In genomic region chr4:1775731-1776500, GRCh38 we compare ENCODE assay signal across 12 cellular contexts. TPM values are rescaled to one million over a fixed set of nuclear protein-coding genes. Genes with fewer than 3 reads are reported as not detected.
A peak's percentile ranks its signal among the peaks of the same experiment; 100 is the strongest.
DNase-seq lines count a peak whose midpoint lies in the region; ATAC-seq, FAIRE-seq and TF ChIP-seq lines count a peak whose summit lies in the region.
"Had no signal": no experiment of that assay in that cellular context is flagged by ENCODE, and none has a peak within 500 bp of the region (broad histone marks: within the 10 kb centered on the region; RNA-seq: fewer than 3 reads in every experiment).

No MANE protein-coding gene starts in this region.

- CTCF ChIA-PET in OCI-LY7 (lab: Charles Lee; ENCODE audit: unreplicated experiment) (no interaction called here), H1 (lab: Charles Lee; ENCODE audit: partially characterized antibody) (interaction anchor here (0.9 to 71.2 kb wide), 4 partner anchors 11 to 198 kb away, joined by 3 to 2507 read pairs (median 1255); partner anchors contain the start of gene FGFR3)
- CTCF ChIA-PET in CD8-positive, alpha-beta memory T cell (lab: Charles Lee) = no interaction called here

- H3K23me2 ChIP-seq in H1 (ENCODE audit: low read depth, low read length) = no peaks in the 10 kb centered on the region

- no peak overlapping the region for H3K27ac ChIP-seq in OCI-LY7 (ENCODE audit: low read depth, low read length, poor library complexity, severe bottlenecking)
- H3K27ac ChIP-seq in H1 (ENCODE audit: low read depth, low read length) = no peak overlapping the region
- no peak overlapping the region for H3K27ac ChIP-seq in CD8-positive, alpha-beta memory T cell (ENCODE audit: low read depth, low read length)

- TF ChIP-seq EP300 in H1 (IDR thresholded peaks at IDR 0.05; ENCODE audit: borderline replicate concordance in 1 of 2, low read depth in 2 of 2, low read length in 2 of 2) = no peak

- H3K9me2 ChIP-seq in OCI-LY7 (ENCODE audit: insufficient read depth, low read length) = no peaks in the 10 kb centered on the region

- H3K27ac Mint-ChIP-seq in CD8-positive, alpha-beta memory T cell = no peak overlapping the region
- H3K27ac Mint-ChIP-seq: activated naive CD8-positive, alpha-beta T cell treated with anti-CD3 and anti-CD28 coated beads, Interleukin-2, amount 10 ng/mL, durations not matched to agents 7 days and 5 days had no signal

- no peak for TF ChIP-seq POLR2A in H1 (IDR thresholded peaks at IDR 0.05; ENCODE audit: control extremely low read depth in 1 of 2, low read depth in 2 of 2, low read length in 2 of 2)

- H4K91ac ChIP-seq in H1 (replicated peaks; ENCODE audit: insufficient read length, low read length) = peak overlapping the region; percentile 81

- H3K23ac ChIP-seq in H1 (ENCODE audit: insufficient read length) = no peak overlapping the region

- peak overlapping the region; percentile 75; the same call in 1 of the 2 replicates for H2BK20ac ChIP-seq in H1 (ENCODE audit: low read length)

- no peak overlapping the region for H3K14ac ChIP-seq in H1 (ENCODE audit: insufficient read length)

- H3K18ac ChIP-seq in H1 (ENCODE audit: extremely low read depth, low read length) = peak overlapping the region; percentile 71

- H3K36me3 Mint-ChIP-seq in CD8-positive, alpha-beta memory T cell = no peaks in the 10 kb centered on the region
- no peaks in the 10 kb centered on the region for H3K36me3 Mint-ChIP-seq in activated T-cell treated with anti-CD3 and anti-CD28 coated beads, Interleukin-2, amount 50 U/mL, for 4 hours (ENCODE audit: insufficient read depth)
- H3K36me3 Mint-ChIP-seq: activated naive CD8-positive, alpha-beta T cell treated with anti-CD3 and anti-CD28 coated beads, Interleukin-2, amount 10 ng/mL, durations not matched to agents 7 days and 5 days had no signal

- TF ChIP-seq RAD21 in H1 (IDR thresholded peaks at IDR 0.05 in 1 of 2, conservative IDR thresholded peaks at IDR 0.05 in 1 of 2; ENCODE audit: low read depth in 2 of 2, low read length in 2 of 2) = no peak

- no TSS peak for BruUV-seq in OCI-LY7 (replicated peaks; lab: Mats Ljungman, UMichigan)

- no peak overlapping the region for H3K4me3 Mint-ChIP-seq in CD8-positive, alpha-beta memory T cell
- no peak overlapping the region for H3K4me3 Mint-ChIP-seq in activated T-cell treated with anti-CD3 and anti-CD28 coated beads, Interleukin-2, amount 50 U/mL, for 4 hours
- H3K4me3 Mint-ChIP-seq: activated naive CD8-positive, alpha-beta T cell treated with anti-CD3 and anti-CD28 coated beads, Interleukin-2, amount 10 ng/mL, durations not matched to agents 7 days and 5 days had no signal

- ATAC-seq in HG02981 (IDR thresholded peaks at IDR 0.05; ENCODE audit: unreplicated experiment) = no peak
- ATAC-seq in activated T-cell treated with anti-CD3 and anti-CD28 coated beads, Interleukin-2, amount 50 U/mL, for 4 hours = no peak

- H4K8ac ChIP-seq in H1 (ENCODE audit: extremely low read depth, insufficient read depth, low read length) = no peak overlapping the region

- peaks cover 4% of the 10 kb centered on the region in 2 donors for H3K27me3 Mint-ChIP-seq in CD8-positive, alpha-beta memory T cell
- peaks cover 2% of the 10 kb centered on the region for H3K27me3 Mint-ChIP-seq in activated T-cell treated with anti-CD3 and anti-CD28 coated beads, Interleukin-2, amount 50 U/mL, for 4 hours (ENCODE audit: low read depth)
- H3K27me3 Mint-ChIP-seq: activated naive CD8-positive, alpha-beta T cell treated with anti-CD3 and anti-CD28 coated beads, Interleukin-2, amount 10 ng/mL, durations not matched to agents 7 days and 5 days had no signal

- no peak overlapping the region for H3K9ac ChIP-seq in H1 (replicated peaks in 1 of 4; ENCODE audit: extremely low read depth in 1 of 4, low read depth in 3 of 4, low read length in 3 of 4)

- H3K56ac ChIP-seq in H1 (replicated peaks; ENCODE audit: insufficient read length, low read depth, low read length) = no peak overlapping the region

- peak overlapping the region; percentile 95 for H2BK120ac ChIP-seq in H1 (replicated peaks; ENCODE audit: low read depth, low read length)

- peak overlapping the region; percentile 99; the same call in 1 of the 2 replicates for H2BK12ac ChIP-seq in H1 (ENCODE audit: low read depth, low read length)

- no peaks in the 10 kb centered on the region for H3K79me2 ChIP-seq in OCI-LY7 (ENCODE audit: insufficient read depth, low read depth, low read length)
- no peaks in the 10 kb centered on the region for H3K79me2 ChIP-seq in H1 (ENCODE audit: control insufficient read depth in 1 of 2, insufficient read depth in 2 of 2, low read length in 2 of 2)

- H3K9me3 ChIP-seq in OCI-LY7 (ENCODE audit: low read length) (no peaks in the 10 kb centered on the region), H1 (ENCODE audit: insufficient read depth in 2 of 2, low read depth in 1 of 2, low read length in 1 of 2) (no peaks in the 10 kb centered on the region)
- no peaks in the 10 kb centered on the region for H3K9me3 ChIP-seq in CD8-positive, alpha-beta memory T cell (ENCODE audit: low read length)

- H3K27me3 ChIP-seq in H1 (replicated peaks in 1 of 4; ENCODE audit: control insufficient read depth in 3 of 4, extremely low read depth in 1 of 4, insufficient read depth in 3 of 4, low read length in 3 of 4) = no peaks in the 10 kb centered on the region
- no peaks in the 10 kb centered on the region for H3K27me3 ChIP-seq in CD8-positive, alpha-beta memory T cell (ENCODE audit: insufficient read depth, low read length, poor library complexity, severe bottlenecking)

- no peak overlapping the region for H4K5ac ChIP-seq in H1 (ENCODE audit: insufficient read length, low read depth, low read length)

- peaks cover 0 to 3% (median 0%) of the 10 kb centered on the region in 3 donors for H3K4me1 Mint-ChIP-seq in CD8-positive, alpha-beta memory T cell
- peaks cover 2% of the 10 kb centered on the region for H3K4me1 Mint-ChIP-seq in activated T-cell treated with anti-CD3 and anti-CD28 coated beads, Interleukin-2, amount 50 U/mL, for 4 hours (ENCODE audit: low read depth)
- H3K4me1 Mint-ChIP-seq: activated naive CD8-positive, alpha-beta T cell treated with anti-CD3 and anti-CD28 coated beads, Interleukin-2, amount 10 ng/mL, durations not matched to agents 7 days and 5 days had no signal

- no peaks in the 10 kb centered on the region for H3K36me3 ChIP-seq in OCI-LY7 (ENCODE audit: insufficient read depth, low read length)
- H3K36me3 ChIP-seq in H1 (ENCODE audit: control insufficient read depth in 2 of 4, insufficient read depth in 4 of 4, low read length in 3 of 4) = no peaks in the 10 kb centered on the region
- H3K36me3 ChIP-seq in CD8-positive, alpha-beta memory T cell (ENCODE audit: insufficient read depth, low read length) = no peaks in the 10 kb centered on the region

- H3K4me1 ChIP-seq in OCI-LY7 (ENCODE audit: insufficient read depth, low read length, poor library complexity, severe bottlenecking) = no peaks in the 10 kb centered on the region
- H3K4me1 ChIP-seq in H1 (replicated peaks in 1 of 4; ENCODE audit: control insufficient read depth in 3 of 4, insufficient read depth in 4 of 4, low read length in 3 of 4) = peaks cover 0 to 36% (median 24%) of the 10 kb centered on the region in 4 experiments; a peak in 6 of 7 replicates
- H3K4me1 ChIP-seq in CD8-positive, alpha-beta memory T cell (ENCODE audit: insufficient read depth, low read length) = no peaks in the 10 kb centered on the region

- peak overlapping the region; percentile 83 for H3K4ac ChIP-seq in H1 (replicated peaks; ENCODE audit: insufficient read length, low read depth, low read length)

- H3K4me2 ChIP-seq in OCI-LY7 (ENCODE audit: low read length) = no peak overlapping the region
- no peak overlapping the region for H3K4me2 ChIP-seq in H1 (ENCODE audit: insufficient read depth in 1 of 2, low read depth in 2 of 2, low read length in 2 of 2)

- H3K4me3 ChIP-seq in OCI-LY7 (ENCODE audit: low read depth, low read length, poor library complexity, severe bottlenecking) = no peak overlapping the region
- no peak overlapping the region for H3K4me3 ChIP-seq in H1 (ENCODE audit: extremely low read depth in 1 of 4, insufficient read depth in 2 of 4, low read depth in 3 of 4, low read length in 4 of 4)
- no peak overlapping the region for H3K4me3 ChIP-seq in CD8-positive, alpha-beta memory T cell (ENCODE audit: low read length)

- intact Hi-C loops in OCI-LY7 (cut with micrococcal nuclease; ENCODE audit: unreplicated experiment) = no loop called here

- no peak for TF ChIP-seq CTCF in OCI-LY7 (conservative IDR thresholded peaks at IDR 0.05; ENCODE audit: low read length)
- TF ChIP-seq CTCF in H1 (IDR thresholded peaks at IDR 0.05; ENCODE audit: control extremely low read depth in 1 of 3, insufficient read depth in 1 of 3, low read depth in 1 of 3, low read length in 3 of 3) = no peak

- POLR2A ChIA-PET in OCI-LY7 (lab: Charles Lee) (no interaction called here), H1 (lab: Charles Lee; ENCODE audit: partially characterized antibody) (interaction anchor here (1.3 to 17.2 kb wide), 5 partner anchors 7 to 25 kb away, joined by 3 to 170 read pairs (median 11); partner anchors contain the start of gene FGFR3)
- POLR2A ChIA-PET in CD8-positive, alpha-beta memory T cell (lab: Charles Lee) = no interaction called here

- peak overlapping the region; percentile 95; the same call in 1 of the 2 replicates for H2BK15ac ChIP-seq in H1 (ENCODE audit: low read length)

- no peaks in the 10 kb centered on the region; the same call in 1 of the 2 replicates for H3K79me1 ChIP-seq in H1 (ENCODE audit: low read depth, low read length)

- FAIRE-seq in H1 (lab: Jason Lieb, UNC) = no peak

- H3K9me3 Mint-ChIP-seq in CD8-positive, alpha-beta memory T cell = no peaks in the 10 kb centered on the region
- no peaks in the 10 kb centered on the region for H3K9me3 Mint-ChIP-seq in activated T-cell treated with anti-CD3 and anti-CD28 coated beads, Interleukin-2, amount 50 U/mL, for 4 hours
- H3K9me3 Mint-ChIP-seq: activated naive CD8-positive, alpha-beta T cell treated with anti-CD3 and anti-CD28 coated beads, Interleukin-2, amount 10 ng/mL, durations not matched to agents 7 days and 5 days had no signal

- H2AK5ac ChIP-seq in H1 (ENCODE audit: low read depth, low read length) = peak overlapping the region; percentile 93; the same call in 1 of the 2 replicates

- H2BK5ac ChIP-seq in H1 (ENCODE audit: low read depth, low read length) = peak overlapping the region; percentile 82; the same call in 1 of the 2 replicates

- DNase-seq in ELF-1 (ENCODE audit: low read depth, low spot score) (peak; percentile 87), OCI-LY7 (ENCODE audit: low spot score) (peak; percentile 30), H1 (ENCODE audit: low read depth in 1 of 2, low spot score in 2 of 2) (no peak), nucleus accumbens (lab: John Stamatoyannopoulos, UW) (peak in 50 of 56 donors; percentile 13 to 86 (median 58)), NCI-H2196 treated with DMSO at 0.1 percent for 48 hours (lab: John Stamatoyannopoulos, UW; ENCODE audit: unreplicated experiment) (no peak)
- DNase-seq in CD8-positive, alpha-beta memory T cell = no peak
- DNase-seq in activated T-cell treated with anti-CD3 and anti-CD28 coated beads, Interleukin-2, amount 50 U/mL, for 4 hours = no peak
- DNase-seq: activated CD4-positive, alpha-beta T cell treated with anti-CD3 and anti-CD28 coated beads, Interleukin-2, amount 50 U/mL, for 4 hours; activated naive CD8-positive, alpha-beta T cell treated with anti-CD3 and anti-CD28 coated beads, Interleukin-2, amount 10 ng/mL, durations not matched to agents 7 days and 5 days; COR-L47; NCI-H1694 treated with DMSO at 0.1 percent for 48 hours had no signal

- H4K20me1 ChIP-seq in OCI-LY7 (ENCODE audit: insufficient read depth, low read length) (no peaks in the 10 kb centered on the region), H1 (replicated peaks in 1 of 2; ENCODE audit: control insufficient read depth in 1 of 2, insufficient read depth in 2 of 2, low read length in 2 of 2) (peaks cover 0 to 2% of the 10 kb centered on the region in 2 experiments)

- WGBS in H1 (ENCODE audit: extremely low coverage in 1 of 2, insufficient coverage in 1 of 2, insufficient read length in 1 of 2, insufficient replicate concordance in 2 of 2, low coverage in 1 of 2, low lambda C conversion rate in 2 of 2, missing lambda C conversion rate in 1 of 2), 2 experiments = 89% methylated on average over 23 of the region's 23 CpGs; no CpG with 5 or more reads in 1 of the 2 experiments

- H2AFZ ChIP-seq in OCI-LY7 (ENCODE audit: low read length) = no peak overlapping the region
- H2AFZ ChIP-seq in H1 (ENCODE audit: low read length) = no peak overlapping the region

RNA-seq across cellular contexts. Expression of gene FGFR3, which starts 17.2 kb away (rescaled TPM):
- not detected in 2 replicates for total RNA-seq in OCI-LY7 (2014; rRNA removed; shearing (Covaris generic))
- not detected in 2 replicates for total RNA-seq in OCI-LY7 (2022)
- 19.5 TPM in 2 replicates for total RNA-seq in H1 (2021; fragmentation: NEBNext Ultra II Directional; extraction: Animal tissue kit (Norgen Biotek cat#: 25700))
- 9.0 and 18.6 TPM in 2 replicates for polyA plus RNA-seq in H1 (2011; rRNA removed)
- 23.3 TPM for polyA plus RNA-seq in H1 (2011; cell fraction: cytosol; rRNA removed)
- polyA plus RNA-seq in H1 (2011; cell fraction: nucleus; rRNA removed) = 124 TPM
- polyA plus RNA-seq in H1 (2012, experiment 1 of 2) = 17.5 to 23.1 TPM (median 20.3 TPM) in 4 replicates
- polyA plus RNA-seq in H1 (2012, experiment 2 of 2) = 15.8 TPM
- 8.6 TPM for polyA plus RNA-seq in H1 (2013, experiment 1 of 2)
- 8.2 TPM for polyA plus RNA-seq in H1 (2013, experiment 2 of 2)
- polyA minus RNA-seq in H1 (2011; rRNA and poly(A)+ RNA removed) = 4.2 and 7.4 TPM in 2 replicates
- 22.6 TPM for polyA minus RNA-seq in H1 (2011; cell fraction: cytosol; rRNA and poly(A)+ RNA removed)
- polyA minus RNA-seq in H1 (2011; cell fraction: nucleus; rRNA and poly(A)+ RNA removed) = 34.9 TPM
- under 1 TPM in 1 of 2 experiments, not detected in 1; 0.07 TPM for total RNA-seq in CD8-positive, alpha-beta memory T cell
- polyA plus RNA-seq in CD8-positive, alpha-beta memory T cell = not detected
- under 1 TPM; 0.08 to 0.30 (median 0.29) TPM for total RNA-seq in activated T-cell treated with anti-CD3 and anti-CD28 coated beads, Interleukin-2, amount 50 U/mL, for 4 hours

RNA-seq across cellular contexts. Expression of gene TACC3, which starts 54.6 kb away (rescaled TPM):
- 100 and 130 TPM in 2 replicates for total RNA-seq in OCI-LY7 (2014; rRNA removed; shearing (Covaris generic))
- total RNA-seq in OCI-LY7 (2022) = 257 and 272 TPM in 2 replicates
- total RNA-seq in H1 (2021; fragmentation: NEBNext Ultra II Directional; extraction: Animal tissue kit (Norgen Biotek cat#: 25700)) = 147 and 148 TPM in 2 replicates
- polyA plus RNA-seq in H1 (2011; rRNA removed) = 73.8 and 113 TPM in 2 replicates
- polyA plus RNA-seq in H1 (2011; cell fraction: cytosol; rRNA removed) = 93.2 TPM
- 159 TPM for polyA plus RNA-seq in H1 (2011; cell fraction: nucleus; rRNA removed)
- polyA plus RNA-seq in H1 (2012, experiment 1 of 2) = 127 to 150 TPM (median 147 TPM) in 4 replicates
- 102 TPM for polyA plus RNA-seq in H1 (2012, experiment 2 of 2)
- polyA plus RNA-seq in H1 (2013, experiment 1 of 2) = 103 TPM
- 92.2 TPM for polyA plus RNA-seq in H1 (2013, experiment 2 of 2)
- 22.0 and 36.9 TPM in 2 replicates for polyA minus RNA-seq in H1 (2011; rRNA and poly(A)+ RNA removed)
- polyA minus RNA-seq in H1 (2011; cell fraction: cytosol; rRNA and poly(A)+ RNA removed) = 57.8 TPM
- polyA minus RNA-seq in H1 (2011; cell fraction: nucleus; rRNA and poly(A)+ RNA removed) = 46.0 TPM
- 100 to 1,000 TPM; 124 to 129 TPM for total RNA-seq in CD8-positive, alpha-beta memory T cell
- 45.5 TPM for polyA plus RNA-seq in CD8-positive, alpha-beta memory T cell
- total RNA-seq in activated T-cell treated with anti-CD3 and anti-CD28 coated beads, Interleukin-2, amount 50 U/mL, for 4 hours = 10 to 100 TPM; 53.1 to 75.0 (median 69.3) TPM

RNA-seq across cellular contexts. Expression of gene TMEM129, which starts 54.8 kb away (rescaled TPM):
- total RNA-seq in OCI-LY7 (2014; rRNA removed; shearing (Covaris generic)) = 35.1 and 44.0 TPM in 2 replicates
- 34.2 and 39.2 TPM in 2 replicates for total RNA-seq in OCI-LY7 (2022)
- total RNA-seq in H1 (2021; fragmentation: NEBNext Ultra II Directional; extraction: Animal tissue kit (Norgen Biotek cat#: 25700)) = 28.5 and 31.5 TPM in 2 replicates
- polyA plus RNA-seq in H1 (2011; rRNA removed) = 58.7 and 89.1 TPM in 2 replicates
- polyA plus RNA-seq in H1 (2011; cell fraction: cytosol; rRNA removed) = 56.3 TPM
- polyA plus RNA-seq in H1 (2011; cell fraction: nucleus; rRNA removed) = 148 TPM
- polyA plus RNA-seq in H1 (2012, experiment 1 of 2) = 20.4 to 36.0 TPM (median 32.1 TPM) in 4 replicates
- polyA plus RNA-seq in H1 (2012, experiment 2 of 2) = 25.8 TPM
- polyA plus RNA-seq in H1 (2013, experiment 1 of 2) = 24.7 TPM
- polyA plus RNA-seq in H1 (2013, experiment 2 of 2) = 26.9 TPM
- 16.4 and 19.6 TPM in 2 replicates for polyA minus RNA-seq in H1 (2011; rRNA and poly(A)+ RNA removed)
- 25.7 TPM for polyA minus RNA-seq in H1 (2011; cell fraction: cytosol; rRNA and poly(A)+ RNA removed)
- polyA minus RNA-seq in H1 (2011; cell fraction: nucleus; rRNA and poly(A)+ RNA removed) = 30.7 TPM
- total RNA-seq in CD8-positive, alpha-beta memory T cell = 10 to 100 TPM; 27.6 to 30.6 TPM
- polyA plus RNA-seq in CD8-positive, alpha-beta memory T cell = 42.1 TPM
- 10 to 100 TPM; 17.4 to 21.8 (median 17.6) TPM for total RNA-seq in activated T-cell treated with anti-CD3 and anti-CD28 coated beads, Interleukin-2, amount 50 U/mL, for 4 hours

Comparison
In these comparisons a context has a peak if more than half of its experiments do, and no peak if none do; other contexts are left out.
1. DNase-seq: peak in ELF-1 (single experiment), OCI-LY7 (single experiment) and nucleus accumbens (50 of 56); none in H1 (0 of 2), NCI-H2196 treated with DMSO at 0.1 percent for 48 hours (single experiment), CD8-positive, alpha-beta memory T cell (0 of 5) and activated T-cell treated with anti-CD3 and anti-CD28 coated beads, Interleukin-2, amount 50 U/mL, for 4 hours (single experiment).
2. RNA of gene FGFR3, which starts 17.2 kb away (total RNA-seq): 19.5 TPM in H1; 0.08 to 0.30 TPM in activated T-cell treated with anti-CD3 and anti-CD28 coated beads, Interleukin-2, amount 50 U/mL, for 4 hours, 0.07 TPM in CD8-positive, alpha-beta memory T cell and not detected in OCI-LY7; every median in the first group is over 10 times any median in the second.